Comparison of ENCODE assay signal across 29 cellular contexts in genomic region chr2:227577555-227577954, GRCh38. TPM values are rescaled to one million over a fixed set of nuclear protein-coding genes. Genes with fewer than 3 reads are reported as not detected.
"Had no signal": no experiment of that assay in that cellular context is flagged by ENCODE, and none has a peak within 500 bp of the region (broad histone marks: within the 10 kb centered on the region; RNA-seq: fewer than 3 reads in every experiment).

No MANE protein-coding gene starts in this region.

- FAIRE-seq: astrocyte had no signal

- DNase-seq: activated CD4-positive, alpha-beta memory T cell treated with anti-CD3 and anti-CD28 coated beads, Interleukin-2, amount 10 ng/mL, durations not matched to agents 7 days and 5 days; activated CD4-positive, alpha-beta T cell treated with anti-CD3 and anti-CD28 coated beads for 36 hours; activated CD4-positive, alpha-beta T cell treated with anti-CD3 and anti-CD28 coated beads, Interleukin-2, amount 50 U/mL, for 1 hour; activated gamma-delta T cell; activated naive CD4-positive, alpha-beta T cell treated with anti-CD3 and anti-CD28 coated beads for 36 hours; activated T-cell treated with anti-CD3 and anti-CD28 coated beads for 4 hours; activated T-cell treated with anti-CD3 and anti-CD28 coated beads, Interleukin-2, amount 50 U/mL, for 48 hours; amygdala; brain microvascular endothelial cell; Karpas-422; NCI-H146; NCI-H187 treated with DMSO at 0.1 percent for 48 hours; NCI-H2081 treated with DMSO at 0.1 percent for 48 hours; NCI-H446; NCI-H524 treated with DMSO at 0.1 percent for 48 hours; NK-92 treated with Interleukin-12 subunit alpha and Interleukin-12 subunit beta, amount 100 ng/mL, for 24 hours; OCI-M1; RPMI8226; T-cell; T-helper 2 cell; WERI-Rb-1 had no signal

- H3K4me3 ChIP-seq: cardiac muscle cell, SK-N-MC had no signal

- H3K27me3 ChIP-seq: brain microvascular endothelial cell, cardiac muscle cell had no signal

- ATAC-seq: activated CD4-positive, alpha-beta T cell treated with anti-CD3 and anti-CD28 coated beads for 36 hours; activated T-helper 17 cell treated with anti-CD3 and anti-CD28 coated beads, Interleukin-2, amount 50 U/mL, for 72 hours; Panc1; Right ventricle myocardium inferior; T-cell had no signal

- H3K4me3 Mint-ChIP-seq: activated CD4-positive, alpha-beta memory T cell treated with anti-CD3 and anti-CD28 coated beads, Interleukin-2, amount 10 ng/mL, durations not matched to agents 7 days and 5 days; activated CD4-positive, alpha-beta T cell treated with anti-CD3 and anti-CD28 coated beads for 36 hours; activated naive CD4-positive, alpha-beta T cell treated with anti-CD3 and anti-CD28 coated beads for 36 hours; activated naive CD8-positive, alpha-beta T cell; activated T-helper 17 cell treated with anti-CD3 and anti-CD28 coated beads, Interleukin-2, amount 50 U/mL, for 72 hours; T-cell had no signal

- H3K4me1 Mint-ChIP-seq: activated CD4-positive, alpha-beta memory T cell treated with anti-CD3 and anti-CD28 coated beads, Interleukin-2, amount 10 ng/mL, durations not matched to agents 7 days and 5 days; activated CD4-positive, alpha-beta T cell treated with anti-CD3 and anti-CD28 coated beads for 36 hours; activated T-helper 17 cell treated with anti-CD3 and anti-CD28 coated beads, Interleukin-2, amount 50 U/mL, for 72 hours; T-cell had no signal

- H3K36me3 ChIP-seq: brain microvascular endothelial cell, cardiac muscle cell, WERI-Rb-1 had no signal

- H3K27ac ChIP-seq: brain microvascular endothelial cell, cardiac muscle cell, SK-N-MC, WERI-Rb-1 had no signal

- H3K27ac Mint-ChIP-seq: activated CD4-positive, alpha-beta memory T cell treated with anti-CD3 and anti-CD28 coated beads, Interleukin-2, amount 10 ng/mL, durations not matched to agents 7 days and 5 days; activated CD4-positive, alpha-beta T cell treated with anti-CD3 and anti-CD28 coated beads for 36 hours; activated naive CD4-positive, alpha-beta T cell treated with anti-CD3 and anti-CD28 coated beads for 36 hours; activated naive CD8-positive, alpha-beta T cell; activated T-helper 17 cell treated with anti-CD3 and anti-CD28 coated beads, Interleukin-2, amount 50 U/mL, for 72 hours; T-cell had no signal

RNA-seq across cellular contexts. Expression of gene SCYGR2, which starts 21.1 kb away (rescaled TPM):
- total RNA-seq: activated CD4-positive, alpha-beta memory T cell treated with anti-CD3 and anti-CD28 coated beads, Interleukin-2, amount 10 ng/mL, durations not matched to agents 7 days and 5 days; activated CD4-positive, alpha-beta T cell treated with anti-CD3 and anti-CD28 coated beads for 36 hours; activated CD8-positive, alpha-beta memory T cell treated with anti-CD3 and anti-CD28 coated beads for 36 hours; activated naive CD4-positive, alpha-beta T cell treated with anti-CD3 and anti-CD28 coated beads for 36 hours; activated T-helper 17 cell treated with anti-CD3 and anti-CD28 coated beads, Interleukin-2, amount 50 U/mL, for 72 hours; astrocyte; cardiac muscle cell; Right ventricle myocardium inferior; T-cell had no signal
- polyA plus RNA-seq: cardiac muscle cell had no signal

RNA-seq across cellular contexts. Expression of gene SCYGR3, which starts 37.1 kb away (rescaled TPM):
- total RNA-seq: activated CD4-positive, alpha-beta memory T cell treated with anti-CD3 and anti-CD28 coated beads, Interleukin-2, amount 10 ng/mL, durations not matched to agents 7 days and 5 days; activated CD4-positive, alpha-beta T cell treated with anti-CD3 and anti-CD28 coated beads for 36 hours; activated CD8-positive, alpha-beta memory T cell treated with anti-CD3 and anti-CD28 coated beads for 36 hours; activated naive CD4-positive, alpha-beta T cell treated with anti-CD3 and anti-CD28 coated beads for 36 hours; activated T-helper 17 cell treated with anti-CD3 and anti-CD28 coated beads, Interleukin-2, amount 50 U/mL, for 72 hours; astrocyte; cardiac muscle cell; Right ventricle myocardium inferior; T-cell had no signal
- polyA plus RNA-seq: cardiac muscle cell had no signal

RNA-seq across cellular contexts. Expression of gene SCYGR4, which starts 39.7 kb away (rescaled TPM):
- total RNA-seq: activated CD4-positive, alpha-beta memory T cell treated with anti-CD3 and anti-CD28 coated beads, Interleukin-2, amount 10 ng/mL, durations not matched to agents 7 days and 5 days; activated CD4-positive, alpha-beta T cell treated with anti-CD3 and anti-CD28 coated beads for 36 hours; activated CD8-positive, alpha-beta memory T cell treated with anti-CD3 and anti-CD28 coated beads for 36 hours; activated naive CD4-positive, alpha-beta T cell treated with anti-CD3 and anti-CD28 coated beads for 36 hours; activated T-helper 17 cell treated with anti-CD3 and anti-CD28 coated beads, Interleukin-2, amount 50 U/mL, for 72 hours; astrocyte; cardiac muscle cell; Right ventricle myocardium inferior; T-cell had no signal
- polyA plus RNA-seq: cardiac muscle cell had no signal
